16 cellular contexts compared by ENCODE assay signal in genomic region chr3:59774613-59775012, GRCh38.
DNase-seq lines count a peak whose midpoint lies in the region; ATAC-seq and FAIRE-seq lines count a peak whose summit lies in the region.
"Had no signal": no experiment of that assay in that cellular context is flagged by ENCODE, and none has a peak within 500 bp of the region (broad histone marks: within the 10 kb centered on the region; RNA-seq: fewer than 3 reads in every experiment).

No MANE protein-coding gene starts in this region.

- ATAC-seq in GM18858 (IDR thresholded peaks at IDR 0.05; ENCODE audit: unreplicated experiment) (no peak), HG03135 (IDR thresholded peaks at IDR 0.05; ENCODE audit: unreplicated experiment) (no peak)
- ATAC-seq: left lung, T-cell had no signal

- no peak overlapping the region for H2AFZ ChIP-seq in ACC112 (ENCODE audit: low read length, unreplicated experiment)

- no peaks in the 10 kb centered on the region for H3K36me3 ChIP-seq in ACC112 (ENCODE audit: insufficient read depth, low read length)
- H3K36me3 ChIP-seq in small intestine (ENCODE audit: control insufficient read depth in 2 of 2, insufficient read depth in 2 of 2, low read length in 2 of 2) = no peaks in the 10 kb centered on the region
- H3K36me3 ChIP-seq: left lung had no signal

- WGBS in small intestine, 3 donors = 74 to 88% (median 87%) methylated on average over 5 of the region's 5 CpGs

- H3K4me3 ChIP-seq in ACC112 (ENCODE audit: low read depth, low read length) (0 out of 2 replicates have a peak overlapping the region, but pooled peaks have one; percentile 2), small intestine (ENCODE audit: low read depth in 1 of 2, low read length in 2 of 2) (no peak overlapping the region)
- H3K4me3 ChIP-seq: left lung had no signal

- H3K9me3 ChIP-seq in small intestine (ENCODE audit: control insufficient read depth, low read depth) = no peaks in the 10 kb centered on the region
- H3K9me3 ChIP-seq: left lung had no signal

- H3K4me1 ChIP-seq in ACC112 (ENCODE audit: control insufficient read depth, insufficient read depth, low read length, unreplicated experiment) (peaks cover 24% of the 10 kb centered on the region), small intestine (ENCODE audit: control insufficient read depth in 2 of 2, insufficient read depth in 1 of 2, low read depth in 1 of 2, low read length in 1 of 2) (peaks cover 0 to 3% of the 10 kb centered on the region in 2 donors)
- H3K4me1 ChIP-seq: left lung had no signal

- peak; percentile 66 for DNase-seq in HS-5 (ENCODE audit: low read depth)
- peak; percentile 82 for DNase-seq in astrocyte of the hippocampus (ENCODE audit: low read depth, low spot score)
- peak; percentile 86 for DNase-seq in iris pigment epithelial cell (ENCODE audit: low read depth)
- no peak for DNase-seq in activated CD4-positive, alpha-beta T cell treated with anti-CD3 and anti-CD28 coated beads for 4 hours
- no peak for DNase-seq in small intestine
- DNase-seq: activated CD4-positive, alpha-beta T cell treated with anti-CD3 and anti-CD28 coated beads, Interleukin-2, amount 50 U/mL, for 4 hours; activated gamma-delta T cell treated with Interleukin-2 at 50 U/mL for 16 hours; AML-193; cortex of kidney; left lung; NCI-H2029 treated with DMSO at 0.1 percent for 48 hours; stimulated activated CD4-positive, alpha-beta T cell treated with anti-CD3 and anti-CD28 coated beads, Interleukin-12 subunit alpha, Interleukin-12 subunit beta, amount 100 ng/mL, for 4 hours; T-cell had no signal

- H3K27me3 ChIP-seq in ACC112 (ENCODE audit: insufficient read depth, low read length) (no peaks in the 10 kb centered on the region), small intestine (ENCODE audit: control insufficient read depth in 2 of 2, insufficient read depth in 2 of 2, low read length in 2 of 2) (no peaks in the 10 kb centered on the region)
- H3K27me3 ChIP-seq: left lung had no signal

- H3K79me2 ChIP-seq in ACC112 (ENCODE audit: control insufficient read depth, insufficient read depth, low read length, unreplicated experiment) = no peaks in the 10 kb centered on the region

- H3K27ac ChIP-seq in ACC112 (ENCODE audit: low read depth, low read length) (no peak overlapping the region), small intestine (ENCODE audit: low read depth in 1 of 2, low read length in 1 of 2) (no peak overlapping the region)
- H3K27ac ChIP-seq: left lung had no signal

- no peak for FAIRE-seq in small intestine (lab: Jason Lieb, UNC)

Comparison
In these comparisons a context has a peak if more than half of its experiments do, and no peak if none do; other contexts are left out.
1. DNase-seq: peak in HS-5 (single experiment), astrocyte of the hippocampus (single experiment) and iris pigment epithelial cell (single experiment); none in activated CD4-positive, alpha-beta T cell treated with anti-CD3 and anti-CD28 coated beads for 4 hours (0 of 2) and small intestine (single experiment).